17 cellular contexts compared by ENCODE assay signal in the genomic region with DNA sequence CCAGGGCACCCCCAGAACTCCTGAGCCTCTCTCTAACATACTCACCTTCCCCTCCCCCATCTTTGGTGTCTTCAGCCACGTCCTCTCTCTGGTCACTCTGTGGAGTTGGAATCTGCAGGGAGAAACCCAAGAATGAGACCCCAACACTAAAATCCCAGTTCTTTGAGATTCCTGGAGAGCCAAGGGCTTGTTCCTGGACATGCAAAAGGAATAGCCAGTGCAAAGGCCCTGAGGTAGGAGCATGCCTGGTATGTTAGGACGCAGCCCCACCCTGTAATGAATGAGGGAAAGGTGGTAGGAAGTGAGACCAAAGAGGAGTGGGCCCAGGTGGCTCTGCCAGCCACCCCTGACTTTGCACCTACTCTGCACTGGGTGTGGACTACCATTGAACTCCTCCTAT. TPM values are rescaled to one million over a fixed set of nuclear protein-coding genes. Genes with fewer than 3 reads are reported as not detected.
"Had no signal": no experiment of that assay in that cellular context is flagged by ENCODE, and none has a peak within 500 bp of the region (broad histone marks: within the 10 kb centered on the region; RNA-seq: fewer than 3 reads in every experiment).

No MANE protein-coding gene starts in this region.

- H3K27me3 ChIP-seq: neutrophil, transverse colon had no signal

- H3K9me3 ChIP-seq: gastrocnemius medialis, left ventricle myocardium inferior, transverse colon had no signal

- H3K27me3 Mint-ChIP-seq: activated naive CD8-positive, alpha-beta T cell treated with anti-CD3 and anti-CD28 coated beads, Interleukin-2, amount 10 ng/mL, durations not matched to agents 7 days and 5 days had no signal

- H3K4me3 ChIP-seq: coronary artery, gastrocnemius medialis, left ventricle myocardium inferior, transverse colon had no signal

- H3K9me3 Mint-ChIP-seq: activated naive CD8-positive, alpha-beta T cell treated with anti-CD3 and anti-CD28 coated beads, Interleukin-2, amount 10 ng/mL, durations not matched to agents 7 days and 5 days had no signal

- H3K4me3 Mint-ChIP-seq: activated naive CD8-positive, alpha-beta T cell treated with anti-CD3 and anti-CD28 coated beads, Interleukin-2, amount 10 ng/mL, durations not matched to agents 7 days and 5 days had no signal

- ATAC-seq: gastrocnemius medialis had no signal

- H3K27ac ChIP-seq: coronary artery, epithelial cell of prostate, gastrocnemius medialis, left ventricle myocardium inferior, neutrophil, transverse colon had no signal

- H3K36me3 ChIP-seq: gastrocnemius medialis had no signal

- DNase-seq: activated CD4-positive, alpha-beta T cell treated with anti-CD3 and anti-CD28 coated beads, Interleukin-2, amount 50 U/mL, for 1 hour; activated effector memory CD4-positive, alpha-beta T cell treated with anti-CD3 and anti-CD28 coated beads, Interleukin-2, amount 50 U/mL, for 16 hours; activated naive CD8-positive, alpha-beta T cell treated with anti-CD3 and anti-CD28 coated beads, Interleukin-2, amount 10 ng/mL, durations not matched to agents 7 days and 5 days; activated T-cell treated with anti-CD3 and anti-CD28 coated beads, Interleukin-2, amount 50 U/mL, for 1 hour; caudate nucleus; effector CD8-positive, alpha-beta T cell; gastrocnemius medialis; left ventricle myocardium inferior; mesenchymal stem cell; posterior cingulate gyrus; T-helper 2 cell; transverse colon had no signal

- H3K4me1 ChIP-seq: gastrocnemius medialis had no signal

- FAIRE-seq: astrocyte, kidney had no signal

RNA-seq across cellular contexts. Expression of a gene that starts 11.9 kb away (rescaled TPM):
- total RNA-seq: gastrocnemius medialis, left ventricle myocardium inferior had no signal
